In genomic region chr17:29444589-29444988, GRCh38 we compare ENCODE assay signal across 13 cellular contexts. TPM values are rescaled to one million over a fixed set of nuclear protein-coding genes. Genes with fewer than 3 reads are reported as not detected.
DNase-seq lines count a peak whose midpoint lies in the region; ATAC-seq, FAIRE-seq and TF ChIP-seq lines count a peak whose summit lies in the region.
"Had no signal": no experiment of that assay in that cellular context is flagged by ENCODE, and none has a peak within 500 bp of the region (broad histone marks: within the 10 kb centered on the region; RNA-seq: fewer than 3 reads in every experiment).

No MANE protein-coding gene starts in this region.

- intact Hi-C loops in MCF 10A (cut with micrococcal nuclease) (loop anchor here (10.0 kb wide), 1 partner anchor 50 kb away; the partner anchor contains the start of gene TAOK1), breast epithelium (cut with DNase I; ENCODE audit: low total_unique reads) (no loop called here), aorta (cut with DNase I) (loop anchor here in 1 of 2 donors (10.0 kb wide), 1 partner anchor 50 kb away; the partner anchor contains the start of gene TAOK1), thyroid gland (cut with DNase I) (no loop called here)

- H3K27me3 ChIP-seq in breast epithelium (no peaks in the 10 kb centered on the region), aorta (ENCODE audit: control insufficient read depth in 1 of 2, insufficient read depth in 2 of 2, low read length in 1 of 2) (no peaks in the 10 kb centered on the region), thyroid gland (no peaks in the 10 kb centered on the region)
- H3K27me3 ChIP-seq: adrenal gland, right lobe of liver, tibial artery had no signal

- no peaks in the 10 kb centered on the region for H3K4me1 ChIP-seq in breast epithelium
- no peaks in the 10 kb centered on the region for H3K4me1 ChIP-seq in aorta (ENCODE audit: control insufficient read depth in 1 of 2, insufficient read depth in 2 of 2, low read length in 2 of 2)
- H3K4me1 ChIP-seq in thyroid gland, result peaks cover 7 to 16% of the 10 kb centered on the region in 2 donors

- no peaks in the 10 kb centered on the region for H3K9me3 Mint-ChIP-seq in MCF 10A (ENCODE audit: unreplicated experiment)

- ATAC-seq in SK-N-SH treated with all-trans-retinoic acid at 6 μM for 48 hours (peak; percentile 59), aorta (ENCODE audit: low FRiP score) (peak; percentile 67), GM18873 (IDR thresholded peaks at IDR 0.05; ENCODE audit: low FRiP score, unreplicated experiment) (no peak)

- DNase-seq in MCF 10A (ENCODE audit: unreplicated experiment), result peak; percentile 43
- DNase-seq in breast epithelium (ENCODE audit: low spot score in 2 of 2), result no peak
- peak; percentile 52 for DNase-seq in fibroblast of pulmonary artery (ENCODE audit: low read depth)
- DNase-seq in aorta, result no peak
- no peak for DNase-seq in GM19239 (ENCODE audit: insufficient read length, low spot score)
- no peak for DNase-seq in thyroid gland
- DNase-seq: ACHN, adrenal gland, DMS53, right lobe of liver, tibial artery had no signal

- H3K4me3 ChIP-seq in breast epithelium, result no peak overlapping the region
- no peak overlapping the region for H3K4me3 ChIP-seq in fibroblast of pulmonary artery (replicated peaks; ENCODE audit: low read depth, low read length)
- H3K4me3 ChIP-seq in aorta (ENCODE audit: low read length in 2 of 2), result no peak overlapping the region
- no peak overlapping the region for H3K4me3 ChIP-seq in thyroid gland (replicated peaks in 1 of 3)
- H3K4me3 ChIP-seq: adrenal gland, right lobe of liver, tibial artery had no signal

- no TSS peak for BruUV-seq in MCF 10A (replicated peaks; lab: Mats Ljungman, UMichigan)

- TF ChIP-seq POLR2A in breast epithelium (IDR thresholded peaks at IDR 0.05) (no peak), thyroid gland (IDR thresholded peaks at IDR 0.05) (no peak)

- no peak overlapping the region for H3K27ac ChIP-seq in breast epithelium
- H3K27ac ChIP-seq in aorta (ENCODE audit: low read depth in 1 of 2, low read length in 2 of 2), result no peak overlapping the region
- no peak overlapping the region for H3K27ac ChIP-seq in thyroid gland
- H3K27ac ChIP-seq: tibial artery had no signal

- POLR2A ChIA-PET in MCF 10A (lab: Yijun Ruan, JAX), result interaction anchor here (0.7 to 2.1 kb wide), 2 partner anchors 9 to 14 kb away, joined by 3 to 6 read pairs; no protein-coding TSS in a partner anchor

- FAIRE-seq in GM19239 (lab: Jason Lieb, UNC), result no peak

- H3K36me3 Mint-ChIP-seq in MCF 10A (ENCODE audit: insufficient read depth, unreplicated experiment), result peaks cover 16% of the 10 kb centered on the region

- no peaks in the 10 kb centered on the region for H3K36me3 ChIP-seq in breast epithelium
- no peaks in the 10 kb centered on the region for H3K36me3 ChIP-seq in aorta (ENCODE audit: control insufficient read depth in 1 of 2, insufficient read depth in 2 of 2, low read length in 1 of 2)
- H3K36me3 ChIP-seq in thyroid gland, result no peaks in the 10 kb centered on the region
- H3K36me3 ChIP-seq: adrenal gland, right lobe of liver, tibial artery had no signal

- H3K4me3 Mint-ChIP-seq in MCF 10A (ENCODE audit: unreplicated experiment), result no peak overlapping the region

- H3K4me1 Mint-ChIP-seq in MCF 10A (ENCODE audit: insufficient read depth, unreplicated experiment), result peaks cover 25% of the 10 kb centered on the region

- no peaks in the 10 kb centered on the region for H3K27me3 Mint-ChIP-seq in MCF 10A (ENCODE audit: insufficient read depth, unreplicated experiment)

- no peak overlapping the region for H3K27ac Mint-ChIP-seq in MCF 10A (ENCODE audit: low read depth, unreplicated experiment)

- no peak for TF ChIP-seq CTCF in MCF 10A (IDR thresholded peaks at IDR 0.05; ENCODE audit: unreplicated experiment)
- TF ChIP-seq CTCF in breast epithelium (IDR thresholded peaks at IDR 0.05), result no peak
- TF ChIP-seq CTCF in fibroblast of pulmonary artery (IDR thresholded peaks at IDR 0.05; ENCODE audit: low read length, missing control alignments), result no peak
- TF ChIP-seq CTCF in thyroid gland (IDR thresholded peaks at IDR 0.05), result no peak

- H3K9me3 ChIP-seq in breast epithelium (no peaks in the 10 kb centered on the region), aorta (ENCODE audit: control insufficient read depth, low read length) (no peaks in the 10 kb centered on the region), thyroid gland (no peaks in the 10 kb centered on the region)
- H3K9me3 ChIP-seq: adrenal gland, right lobe of liver, tibial artery had no signal

- CTCF ChIA-PET in MCF 10A (lab: Yijun Ruan, JAX), result interaction anchor here (1.3 kb wide), 1 partner anchor 75 kb away, joined by 5 read pairs; no protein-coding TSS in a partner anchor

TF ChIP-seq in SK-N-SH treated with all-trans-retinoic acid at 6 μM for 48 hours, 23 proteins besides CTCF, POLR2A, EP300 and RAD21:
- TF ChIP-seq ZC3H10 (CRISPR knock-in tag; IDR thresholded peaks at IDR 0.05), result no peak
- TF ChIP-seq TCF4 (CRISPR knock-in tag; IDR thresholded peaks at IDR 0.05; ENCODE audit: borderline replicate concordance), result no peak
- no peak for TF ChIP-seq SNAI2 (CRISPR knock-in tag; IDR thresholded peaks at IDR 0.05)
- TF ChIP-seq ZNF70 (CRISPR knock-in tag; IDR thresholded peaks at IDR 0.05), result no peak
- TF ChIP-seq ISL1 (CRISPR knock-in tag; IDR thresholded peaks at IDR 0.05), result peak; percentile 44; the same call in 1 of the 2 replicates
- no peak for TF ChIP-seq BACH2 (CRISPR knock-in tag; IDR thresholded peaks at IDR 0.05; ENCODE audit: borderline replicate concordance)
- no peak for TF ChIP-seq PPARA (CRISPR knock-in tag; IDR thresholded peaks at IDR 0.05; ENCODE audit: borderline replicate concordance)
- TF ChIP-seq TOX (CRISPR knock-in tag; IDR thresholded peaks at IDR 0.05; ENCODE audit: borderline replicate concordance), result no peak
- peak; percentile 27; the same call in 1 of the 2 replicates for TF ChIP-seq CREB5 (CRISPR knock-in tag; IDR thresholded peaks at IDR 0.05; ENCODE audit: low read depth)
- no peak for TF ChIP-seq CSRNP3 (CRISPR knock-in tag; IDR thresholded peaks at IDR 0.05)
- no peak for TF ChIP-seq ZFP30 (CRISPR knock-in tag; IDR thresholded peaks at IDR 0.05)
- no peak for TF ChIP-seq ZFP3 (CRISPR knock-in tag; IDR thresholded peaks at IDR 0.05)
- TF ChIP-seq POU6F1 (CRISPR knock-in tag; IDR thresholded peaks at IDR 0.05; ENCODE audit: borderline replicate concordance, low read depth), result no peak
- TF ChIP-seq OSR1 (CRISPR knock-in tag; IDR thresholded peaks at IDR 0.05), result no peak
- no peak for TF ChIP-seq GLIS3 (CRISPR knock-in tag; IDR thresholded peaks at IDR 0.05)
- no peak for TF ChIP-seq ARNTL (CRISPR knock-in tag; IDR thresholded peaks at IDR 0.05; ENCODE audit: borderline replicate concordance, low read depth)
- TF ChIP-seq RARB (CRISPR knock-in tag; IDR thresholded peaks at IDR 0.05), result no peak

RNA-seq across cellular contexts. Expression of gene TAOK1, which starts 54.4 kb away (rescaled TPM):
- 68.7 and 84.2 TPM in 2 replicates for total RNA-seq in MCF 10A (2022)
- 10 to 100 TPM; 62.6 to 77.1 (median 67.8) TPM for total RNA-seq in breast epithelium
- total RNA-seq in aorta, result 10 to 100 TPM; 78.8 to 85.6 TPM
- polyA plus RNA-seq in aorta, result 10 to 100 TPM in 1 of 2 donors, 1 to 10 TPM in 1; 3.9 to 12.9 TPM
- 10 to 100 TPM; 62.9 to 87.5 (median 68.8) TPM for total RNA-seq in thyroid gland

Comparison
In these comparisons a context has a peak if more than half of its experiments do, and no peak if none do; other contexts are left out.
1. DNase-seq: peak in MCF 10A (single experiment) and fibroblast of pulmonary artery (single experiment); none in breast epithelium (0 of 2), aorta (0 of 2), GM19239 (single experiment) and thyroid gland (0 of 2).